Comparison of ENCODE assay signal across 12 cellular contexts in the genomic region with DNA sequence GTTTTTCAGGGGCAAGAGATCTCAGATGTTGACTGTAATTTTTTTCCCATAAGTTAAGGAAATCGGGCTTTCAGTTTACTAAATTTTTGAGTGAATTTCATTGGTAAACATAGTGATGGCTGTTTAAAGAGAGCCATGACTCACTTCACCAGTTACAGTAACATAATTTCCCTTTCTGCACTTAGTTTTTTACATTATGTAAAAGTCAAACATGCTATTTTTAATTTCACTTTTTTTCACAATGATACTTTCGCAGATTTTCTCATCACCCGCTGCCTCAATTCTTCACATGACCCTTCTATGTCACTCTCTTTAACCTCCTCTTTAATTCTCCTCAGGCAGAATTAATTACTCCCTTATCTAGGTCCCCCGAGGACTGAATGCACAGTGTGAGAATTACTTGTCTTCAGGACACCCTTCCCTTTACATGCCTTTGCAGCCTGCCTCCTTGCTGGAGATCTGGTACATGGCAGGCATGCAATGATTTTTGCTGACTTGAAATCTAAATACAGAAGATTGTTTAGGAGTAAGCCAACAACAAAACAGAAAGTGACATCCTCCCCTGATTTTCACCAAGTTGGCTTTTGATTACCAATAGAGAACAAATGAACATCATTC.
A peak's percentile ranks its signal among the peaks of the same experiment; 100 is the strongest.
DNase-seq lines count a peak whose midpoint lies in the region; ATAC-seq and TF ChIP-seq lines count a peak whose summit lies in the region.
"Had no signal": no experiment of that assay in that cellular context is flagged by ENCODE, and none has a peak within 500 bp of the region (broad histone marks: within the 10 kb centered on the region; RNA-seq: fewer than 3 reads in every experiment).

No MANE protein-coding gene starts in this region.

- TF ChIP-seq RAD21 in neural cell (conservative IDR thresholded peaks at IDR 0.05), result peak; percentile 16

- H3K4me3 Mint-ChIP-seq in CD8-positive, alpha-beta T cell, result no peak overlapping the region
- H3K4me3 Mint-ChIP-seq: activated naive CD4-positive, alpha-beta T cell treated with anti-CD3 and anti-CD28 coated beads, Interleukin-2, amount 50 U/mL, for 24 hours; GM23338 had no signal

- no peak for TF ChIP-seq EP300 in neural cell (conservative IDR thresholded peaks at IDR 0.05; ENCODE audit: poor library complexity, severe bottlenecking)

- in situ Hi-C loops in ACHN (cut with HindIII; ENCODE audit: low pct_ligation_motif_present, low pct_unique_long_range_greater_than_20kb, low sequenced_read_pairs), result no loop called here

- intact Hi-C loops in CD8-positive, alpha-beta T cell (cut with DNase I, micrococcal nuclease), result no loop called here
- intact Hi-C loops in upper lobe of right lung (cut with DNase I), result no loop called here
- intact Hi-C loops in body of pancreas (cut with DNase I), result no loop called here

- no peak overlapping the region for H3K27ac Mint-ChIP-seq in CD8-positive, alpha-beta T cell
- H3K27ac Mint-ChIP-seq: activated naive CD4-positive, alpha-beta T cell treated with anti-CD3 and anti-CD28 coated beads, Interleukin-2, amount 50 U/mL, for 24 hours; GM23338 had no signal

- H3K9me3 Mint-ChIP-seq in CD8-positive, alpha-beta T cell, result no peaks in the 10 kb centered on the region
- H3K9me3 Mint-ChIP-seq: activated naive CD4-positive, alpha-beta T cell treated with anti-CD3 and anti-CD28 coated beads, Interleukin-2, amount 50 U/mL, for 24 hours; GM23338 had no signal

- no peaks in the 10 kb centered on the region for H3K79me2 ChIP-seq in OCI-LY1 (ENCODE audit: insufficient read depth, low read length)
- no peaks in the 10 kb centered on the region for H3K79me2 ChIP-seq in neural cell (replicated peaks; ENCODE audit: insufficient read depth, low read length)

- H3K4me1 Mint-ChIP-seq in CD8-positive, alpha-beta T cell (ENCODE audit: low read depth), result peaks cover 4% of the 10 kb centered on the region
- H3K4me1 Mint-ChIP-seq: activated naive CD4-positive, alpha-beta T cell treated with anti-CD3 and anti-CD28 coated beads, Interleukin-2, amount 50 U/mL, for 24 hours had no signal

- TF ChIP-seq CTCF in OCI-LY1 (IDR thresholded peaks at IDR 0.05; ENCODE audit: low read length), result no peak
- TF ChIP-seq CTCF in choroid plexus epithelial cell (conservative IDR thresholded peaks at IDR 0.05; ENCODE audit: low read depth, low read length), result peak; percentile 75
- peak; percentile 43 for TF ChIP-seq CTCF in neural cell (IDR thresholded peaks at IDR 0.05; ENCODE audit: poor library complexity, severe bottlenecking)
- TF ChIP-seq CTCF in CD8-positive, alpha-beta T cell (IDR thresholded peaks at IDR 0.05), result no peak
- no peak for TF ChIP-seq CTCF in upper lobe of right lung (IDR thresholded peaks at IDR 0.05)
- TF ChIP-seq CTCF in body of pancreas (IDR thresholded peaks at IDR 0.05), result no peak

- H3F3A ChIP-seq in OCI-LY1 (ENCODE audit: insufficient read depth, low read length) (no peaks in the 10 kb centered on the region), neural cell (ENCODE audit: insufficient read depth, low read length, poor library complexity, severe bottlenecking) (no peaks in the 10 kb centered on the region)

- TF ChIP-seq POLR2A in body of pancreas (IDR thresholded peaks at IDR 0.05), result no peak

- H3K9me3 ChIP-seq in OCI-LY1 (ENCODE audit: low read length) (no peaks in the 10 kb centered on the region), neural cell (ENCODE audit: low read length) (no peaks in the 10 kb centered on the region), upper lobe of right lung (no peaks in the 10 kb centered on the region), body of pancreas (no peaks in the 10 kb centered on the region)
- no peaks in the 10 kb centered on the region for H3K9me3 ChIP-seq in CD8-positive, alpha-beta T cell (ENCODE audit: low read length)
- H3K9me3 ChIP-seq: neutrophil had no signal

- H2AFZ ChIP-seq in OCI-LY1 (ENCODE audit: low read length) (no peak overlapping the region), neural cell (ENCODE audit: low read depth, low read length) (no peak overlapping the region)
- H2AFZ ChIP-seq: GM23338 had no signal

- no peak overlapping the region for H3K27ac ChIP-seq in OCI-LY1 (ENCODE audit: low read depth, low read length, poor library complexity, severe bottlenecking)
- H3K27ac ChIP-seq in neural cell (ENCODE audit: low read length), result no peak overlapping the region
- H3K27ac ChIP-seq in CD8-positive, alpha-beta T cell (ENCODE audit: low read depth, low read length), result no peak overlapping the region
- H3K27ac ChIP-seq in upper lobe of right lung, result no peak overlapping the region
- no peak overlapping the region for H3K27ac ChIP-seq in body of pancreas
- H3K27ac ChIP-seq: neutrophil had no signal

- H3K36me3 ChIP-seq in OCI-LY1 (ENCODE audit: insufficient read depth, low read length) (no peaks in the 10 kb centered on the region), neural cell (ENCODE audit: insufficient read depth, low read length) (no peaks in the 10 kb centered on the region), upper lobe of right lung (no peaks in the 10 kb centered on the region), body of pancreas (replicated peaks in 1 of 2; ENCODE audit: insufficient read depth in 1 of 2, low read depth in 2 of 2) (no peaks in the 10 kb centered on the region)
- no peaks in the 10 kb centered on the region for H3K36me3 ChIP-seq in CD8-positive, alpha-beta T cell (ENCODE audit: insufficient read depth, low read length)
- H3K36me3 ChIP-seq: neutrophil had no signal

- H3K4me3 ChIP-seq in OCI-LY1 (ENCODE audit: low read depth, low read length, poor library complexity, severe bottlenecking) (no peak overlapping the region), choroid plexus epithelial cell (ENCODE audit: low read depth, low read length) (no peak overlapping the region), neural cell (ENCODE audit: low read length) (no peak overlapping the region), upper lobe of right lung (no peak overlapping the region), body of pancreas (no peak overlapping the region)
- no peak overlapping the region for H3K4me3 ChIP-seq in CD8-positive, alpha-beta T cell (ENCODE audit: low read depth, low read length)
- H3K4me3 ChIP-seq: GM23338 had no signal

- H3K27me3 ChIP-seq in OCI-LY1 (ENCODE audit: insufficient read depth, low read length) (no peaks in the 10 kb centered on the region), neural cell (ENCODE audit: insufficient read depth, low read depth, low read length) (no peaks in the 10 kb centered on the region), upper lobe of right lung (no peaks in the 10 kb centered on the region), body of pancreas (no peaks in the 10 kb centered on the region)
- no peaks in the 10 kb centered on the region for H3K27me3 ChIP-seq in CD8-positive, alpha-beta T cell (ENCODE audit: insufficient read depth, low read length)
- H3K27me3 ChIP-seq: neutrophil had no signal

- peaks cover 10% of the 10 kb centered on the region for H3K27me3 Mint-ChIP-seq in CD8-positive, alpha-beta T cell (ENCODE audit: low read depth)

- no peaks in the 10 kb centered on the region for H3K9me2 ChIP-seq in OCI-LY1 (ENCODE audit: low read depth, low read length)
- H3K9me2 ChIP-seq in neural cell (ENCODE audit: insufficient read depth, low read length), result no peaks in the 10 kb centered on the region

- H3K36me3 Mint-ChIP-seq in CD8-positive, alpha-beta T cell, result no peaks in the 10 kb centered on the region
- H3K36me3 Mint-ChIP-seq: activated naive CD4-positive, alpha-beta T cell treated with anti-CD3 and anti-CD28 coated beads, Interleukin-2, amount 50 U/mL, for 24 hours had no signal

- CTCF ChIA-PET in CD8-positive, alpha-beta T cell (lab: Charles Lee), result no interaction called here

- POLR2A ChIA-PET in CD8-positive, alpha-beta T cell (lab: Charles Lee), result no interaction called here

- H4K20me1 ChIP-seq in OCI-LY1 (ENCODE audit: insufficient read depth, low read length), result no peaks in the 10 kb centered on the region
- no peaks in the 10 kb centered on the region for H4K20me1 ChIP-seq in neural cell (ENCODE audit: insufficient read depth)

- WGBS in body of pancreas, 2 donors, result 56 to 57% methylated on average over 4 of the region's 4 CpGs

- DNase-seq in Daoy (ENCODE audit: low read depth) (peak; percentile 77), choroid plexus epithelial cell (ENCODE audit: low read depth) (peak; percentile 90), upper lobe of right lung (no peak), body of pancreas (no peak), ACHN (no peak)
- DNase-seq in CD8-positive, alpha-beta T cell, result no peak
- DNase-seq: NCI-H446 treated with DMSO at 0.1 percent for 48 hours had no signal

- peak overlapping the region; percentile 22; the same call in 1 of the 2 replicates for H3K4me2 ChIP-seq in OCI-LY1 (ENCODE audit: low read length)
- H3K4me2 ChIP-seq in neural cell (ENCODE audit: low read length), result no peak overlapping the region
- H3K4me2 ChIP-seq: GM23338 had no signal

- H3K9ac ChIP-seq in OCI-LY1 (ENCODE audit: low read length) (no peak overlapping the region), neural cell (ENCODE audit: low read length) (no peak overlapping the region)

- peaks cover 63% of the 10 kb centered on the region for H3K4me1 ChIP-seq in OCI-LY1 (ENCODE audit: insufficient read depth, low read length, severe bottlenecking)
- no peaks in the 10 kb centered on the region for H3K4me1 ChIP-seq in CD8-positive, alpha-beta T cell (ENCODE audit: insufficient read depth, low read length)
- peaks cover 10% of the 10 kb centered on the region for H3K4me1 ChIP-seq in upper lobe of right lung
- no peaks in the 10 kb centered on the region for H3K4me1 ChIP-seq in body of pancreas

- ATAC-seq in CD8-positive, alpha-beta T cell, result no peak
- ATAC-seq in upper lobe of right lung (no peak), body of pancreas (no peak)
- ATAC-seq: GM23338 had no signal

TF ChIP-seq in neural cell, 6 proteins besides CTCF, POLR2A, EP300 and RAD21:
- TF ChIP-seq SMC3 (conservative IDR thresholded peaks at IDR 0.05; ENCODE audit: poor library complexity) (peak; percentile 22), POLR2AphosphoS5 (IDR thresholded peaks at IDR 0.05) (no peak)

Comparison
In these comparisons a context has a peak if more than half of its experiments do, and no peak if none do; other contexts are left out.
1. DNase-seq: peak in Daoy (single experiment) and choroid plexus epithelial cell (single experiment); none in CD8-positive, alpha-beta T cell (0 of 7), upper lobe of right lung (single experiment), body of pancreas (0 of 4) and ACHN (single experiment).
2. CTCF ChIP-seq: peak in choroid plexus epithelial cell (single experiment) and neural cell (single experiment); none in OCI-LY1 (single experiment), CD8-positive, alpha-beta T cell (single experiment), upper lobe of right lung (single experiment) and body of pancreas (0 of 7).